Comparison of ENCODE assay signal across 1 cellular context in genomic region chr11:67523556-67524479, GRCh38.
TF ChIP-seq lines count a peak whose summit lies in the region.

No MANE protein-coding gene starts in this region.

TF ChIP-seq in IMR-90, 13 proteins besides CTCF, POLR2A, EP300 and RAD21:
- TF ChIP-seq ELK1 (IDR thresholded peaks at IDR 0.05; ENCODE audit: borderline replicate concordance, low read depth, low read length): no peak
- no peak for TF ChIP-seq USF2 (IDR thresholded peaks at IDR 0.05; ENCODE audit: low read depth, low read length)
- no peak for TF ChIP-seq MXI1 (IDR thresholded peaks at IDR 0.05; ENCODE audit: borderline replicate concordance, low read depth, low read length)
- no peak for TF ChIP-seq FOS (IDR thresholded peaks at IDR 0.05; ENCODE audit: low read depth, low read length)
- TF ChIP-seq NFE2L2 (IDR thresholded peaks at IDR 0.05; ENCODE audit: low read depth, low read length): no peak
- no peak for TF ChIP-seq CHD1 (IDR thresholded peaks at IDR 0.05; ENCODE audit: low read depth, low read length)
- TF ChIP-seq SMC3 (IDR thresholded peaks at IDR 0.05; ENCODE audit: low read depth, low read length): no peak
- no peak for TF ChIP-seq CEBPB (IDR thresholded peaks at IDR 0.05; ENCODE audit: low read depth, low read length)
- TF ChIP-seq BHLHE40 (IDR thresholded peaks at IDR 0.05; ENCODE audit: low read depth, low read length): no peak
- TF ChIP-seq RFX5 (IDR thresholded peaks at IDR 0.05; ENCODE audit: low read depth, low read length): no peak
- TF ChIP-seq RCOR1 (IDR thresholded peaks at IDR 0.05; ENCODE audit: insufficient replicate concordance, low read length): no peak
- no peak for TF ChIP-seq MAFK (IDR thresholded peaks at IDR 0.05; ENCODE audit: low read depth, low read length)
- TF ChIP-seq MAZ (IDR thresholded peaks at IDR 0.05; ENCODE audit: borderline replicate concordance, low read depth, low read length): no peak
